8 cellular contexts compared by ENCODE assay signal in genomic region chr13:41019027-41019487, GRCh38. TPM values are rescaled to one million over a fixed set of nuclear protein-coding genes. Genes with fewer than 3 reads are reported as not detected.
DNase-seq lines count a peak whose midpoint lies in the region; ATAC-seq and TF ChIP-seq lines count a peak whose summit lies in the region.

Gene ELF1, minus strand, starts transcription at chr13:41019316. Its CDS starts 37,262 bp downstream, at chr13:40982054.

- intact Hi-C loops in transverse colon (cut with DNase I; ENCODE audit: low total_unique reads), result no loop called here

- no peak for TF ChIP-seq CTCF in transverse colon (IDR thresholded peaks at IDR 0.05)

- TF ChIP-seq POLR2A in erythroblast (IDR thresholded peaks at IDR 0.05; ENCODE audit: low read length) (peak; percentile 61), transverse colon (IDR thresholded peaks at IDR 0.05) (peak; percentile 72)

- WGBS in transverse colon (ENCODE audit: low coverage in 1 of 2), 2 donors, result 15 to 18% methylated on average over 4 of the region's 4 CpGs

- H3K36me3 ChIP-seq in transverse colon, result no peaks in the 10 kb centered on the region

- peak within 1 kb of the TSS; percentile 95 to 98 (median 97) for H3K27ac Mint-ChIP-seq in naive thymus-derived CD8-positive, alpha-beta T cell

- TF ChIP-seq EP300 in transverse colon (IDR thresholded peaks at IDR 0.05; ENCODE audit: low read depth), result no peak

- H3K4me1 ChIP-seq in transverse colon, result peaks cover 13 to 75% (median 44%) of the 10 kb centered on the region in 4 donors

- POLR2A ChIA-PET in naive thymus-derived CD8-positive, alpha-beta T cell (lab: Charles Lee), result interaction anchor here (0.8 to 4.3 kb wide), 11 partner anchors 8 to 97 kb away, joined by 3 to 51 read pairs (median 8); partner anchors contain the start of gene WBP4

- H3K4me1 Mint-ChIP-seq in naive thymus-derived CD8-positive, alpha-beta T cell, result peaks cover 20 to 54% (median 47%) of the 10 kb centered on the region in 4 donors

- no peaks in the 10 kb centered on the region for H3K9me3 ChIP-seq in transverse colon

- DNase-seq in AML-193 (lab: John Stamatoyannopoulos, UW), result peak; percentile 94 to 96
- DNase-seq in NCI-H748 treated with DMSO at 0.1 percent for 48 hours (lab: John Stamatoyannopoulos, UW), result peak; percentile 91
- peak; percentile 16 to 50 for DNase-seq in activated CD8-positive, alpha-beta memory T cell treated with anti-CD3 and anti-CD28 coated beads for 4 hours (ENCODE audit: low read depth in 2 of 2)
- DNase-seq in erythroblast (lab: John Stamatoyannopoulos, UW), result peak; percentile 89 to 91
- peak in 9 of 10 donors; percentile 47 to 83 (median 64) for DNase-seq in naive thymus-derived CD8-positive, alpha-beta T cell
- peak; percentile 76 for DNase-seq in transverse colon

- no peaks in the 10 kb centered on the region for H3K27me3 ChIP-seq in transverse colon

- ATAC-seq in GM18868 (IDR thresholded peaks at IDR 0.05; ENCODE audit: unreplicated experiment) (peak; percentile 95), HG03064 (IDR thresholded peaks at IDR 0.05; ENCODE audit: low read depth, unreplicated experiment) (peak; percentile 89)
- ATAC-seq in naive thymus-derived CD8-positive, alpha-beta T cell, result peak; percentile 89 to 91

- H3K36me3 Mint-ChIP-seq in naive thymus-derived CD8-positive, alpha-beta T cell, result no peaks in the 10 kb centered on the region

- peak within 1 kb of the TSS; percentile 80 to 96 (median 92) for H3K4me3 Mint-ChIP-seq in naive thymus-derived CD8-positive, alpha-beta T cell

- H3K4me3 ChIP-seq in transverse colon, result peak within 1 kb of the TSS; percentile 9 to 52 (median 32)

- peak within 1 kb of the TSS; percentile 86 to 88 (median 87) for H3K27ac ChIP-seq in transverse colon

- in situ Hi-C loops in transverse colon (cut with MboI; ENCODE audit: low pct_ligation_motif_present in 1 of 4, low pct_unique_long_range_greater_than_20kb in 1 of 4, low sequenced_read_pairs in 3 of 4), result no loop called here

- H3K9me3 Mint-ChIP-seq in naive thymus-derived CD8-positive, alpha-beta T cell, result no peaks in the 10 kb centered on the region

- H3K27me3 Mint-ChIP-seq in naive thymus-derived CD8-positive, alpha-beta T cell, result no peaks in the 10 kb centered on the region

RNA-seq across cellular contexts. Expression of gene ELF1, which starts in this region (rescaled TPM):
- 100 to 1,000 TPM; 184 to 200 TPM for total RNA-seq in naive thymus-derived CD8-positive, alpha-beta T cell
- polyA plus RNA-seq in naive thymus-derived CD8-positive, alpha-beta T cell, result 100 to 1,000 TPM; 127 to 155 (median 130) TPM
- 100 to 1,000 TPM in 3 of 4 donors, 10 to 100 TPM in 1; 38.0 to 123 (median 105) TPM for total RNA-seq in transverse colon

Comparison
In these comparisons a context has a peak if more than half of its experiments do, and no peak if none do; other contexts are left out.
1. Peak in every context shown above with its lines: DNase-seq, ATAC-seq, H3K4me3 ChIP-seq and H3K27ac ChIP-seq.
2. DNase-seq: peak in every context shown above with its lines; median percentile 95 in AML-193; 91 in NCI-H748 treated with DMSO at 0.1 percent for 48 hours; 90 in erythroblast; 76 in transverse colon; 64 in naive thymus-derived CD8-positive, alpha-beta T cell; 33 in activated CD8-positive, alpha-beta memory T cell treated with anti-CD3 and anti-CD28 coated beads for 4 hours.